ENCODE assay signal across 7 cellular contexts in genomic region chr10:13536674-13537366, GRCh38. TPM values are rescaled to one million over a fixed set of nuclear protein-coding genes. Genes with fewer than 3 reads are reported as not detected.
DNase-seq lines count a peak whose midpoint lies in the region; ATAC-seq and TF ChIP-seq lines count a peak whose summit lies in the region.

No MANE protein-coding gene starts in this region.

- H3K4me2 ChIP-seq in PC-9: no peak overlapping the region

- peaks cover 86% of the 10 kb centered on the region for H3K27me3 ChIP-seq in PC-9 (ENCODE audit: insufficient read depth, low read depth)

- no peaks in the 10 kb centered on the region for H3K9me3 ChIP-seq in PC-9 (ENCODE audit: insufficient read depth, low read depth)

- H2AFZ ChIP-seq in PC-9: no peak overlapping the region

- TF ChIP-seq CTCF in GM12864 (IDR thresholded peaks at IDR 0.05; ENCODE audit: low read depth, low read length, missing control alignments): peak; percentile 73
- TF ChIP-seq CTCF in PC-9 (conservative IDR thresholded peaks at IDR 0.05): peak; percentile 47; the same call in 1 of the 2 replicates
- TF ChIP-seq CTCF in epithelial cell of esophagus (IDR thresholded peaks at IDR 0.05; ENCODE audit: insufficient read depth, low read depth, low read length, missing control alignments): peak; percentile 54

- intact Hi-C loops in PC-9 (cut with micrococcal nuclease; ENCODE audit: unreplicated experiment): no loop called here

- no TSS peak for BruUV-seq in PC-9 (replicated peaks; lab: Mats Ljungman, UMichigan)

- no peaks in the 10 kb centered on the region for H3K4me1 Mint-ChIP-seq in naive thymus-derived CD8-positive, alpha-beta T cell

- no peaks in the 10 kb centered on the region for H3K79me2 ChIP-seq in PC-9 (ENCODE audit: low read depth)

- H3K27ac Mint-ChIP-seq in naive thymus-derived CD8-positive, alpha-beta T cell: no peak overlapping the region

- peak; percentile 5 for DNase-seq in GM12864 (ENCODE audit: low read depth)
- peak; percentile 14 for DNase-seq in Jurkat, Clone E6-1 (ENCODE audit: low read depth, low spot score)
- DNase-seq in PC-9: peak in 1 of 2 experiments; percentile 28
- peak; percentile 55 for DNase-seq in epithelial cell of esophagus (ENCODE audit: low read depth)
- DNase-seq in naive thymus-derived CD8-positive, alpha-beta T cell: peak in 1 of 10 donors; percentile 11
- DNase-seq in mesenteric fat pad (ENCODE audit: low spot score): no peak
- DNase-seq in central memory CD4-positive, alpha-beta T cell: no peak

- H3K4me3 ChIP-seq in GM12864 (ENCODE audit: low read depth, low read length): no peak overlapping the region
- H3K4me3 ChIP-seq in Jurkat, Clone E6-1 (ENCODE audit: low read length): no peak overlapping the region
- no peak overlapping the region for H3K4me3 ChIP-seq in PC-9
- H3K4me3 ChIP-seq in epithelial cell of esophagus (ENCODE audit: low read length): no peak overlapping the region

- no peaks in the 10 kb centered on the region for H3K9me2 ChIP-seq in PC-9 (ENCODE audit: insufficient read depth)

- no peaks in the 10 kb centered on the region for H3F3A ChIP-seq in PC-9 (ENCODE audit: insufficient read depth, low read depth)

- POLR2A ChIA-PET in PC-9 (lab: Charles Lee; ENCODE audit: unreplicated experiment): no interaction called here
- POLR2A ChIA-PET in naive thymus-derived CD8-positive, alpha-beta T cell (lab: Charles Lee): no interaction called here

- H3K4me1 ChIP-seq in PC-9 (replicated peaks; ENCODE audit: insufficient read depth): no peaks in the 10 kb centered on the region

- peak; percentile 42 to 49 for ATAC-seq in naive thymus-derived CD8-positive, alpha-beta T cell

- no peak overlapping the region for H3K4me3 Mint-ChIP-seq in naive thymus-derived CD8-positive, alpha-beta T cell

- peaks cover 0 to 5% (median 0%) of the 10 kb centered on the region in 9 donors for H3K9me3 Mint-ChIP-seq in naive thymus-derived CD8-positive, alpha-beta T cell

- CTCF ChIA-PET in PC-9 (lab: Charles Lee): interaction anchor here (0.5 to 0.7 kb wide), 3 partner anchors 132 to 232 kb away, joined by 5 to 9 read pairs (median 9); no protein-coding TSS in a partner anchor

- H3K27ac ChIP-seq in PC-9: no peak overlapping the region

- H3K36me3 Mint-ChIP-seq in naive thymus-derived CD8-positive, alpha-beta T cell: peaks cover 0 to 4% (median 0%) of the 10 kb centered on the region in 3 donors

- H3K36me3 ChIP-seq in PC-9 (ENCODE audit: low read depth): no peaks in the 10 kb centered on the region

- no peaks in the 10 kb centered on the region for H4K20me1 ChIP-seq in PC-9 (ENCODE audit: insufficient read depth)

- H3K27me3 Mint-ChIP-seq in naive thymus-derived CD8-positive, alpha-beta T cell: peaks cover 31 to 88% (median 49%) of the 10 kb centered on the region in 5 donors

RNA-seq across cellular contexts. Expression of gene BEND7, which starts 8.0 kb away (rescaled TPM):
- polyA plus RNA-seq in Jurkat, Clone E6-1 (2012; ENCODE audit: insufficient read depth, insufficient read length): 7.4 TPM
- total RNA-seq in PC-9 (2021) (1.7 and 3.2 TPM in 2 replicates), mesenteric fat pad (26.8 TPM)
- not detected for total RNA-seq in naive thymus-derived CD8-positive, alpha-beta T cell
- polyA plus RNA-seq in naive thymus-derived CD8-positive, alpha-beta T cell: not detected

RNA-seq across cellular contexts. Expression of gene PRPF18, which starts 49.9 kb away (rescaled TPM):
- 28.8 TPM for polyA plus RNA-seq in Jurkat, Clone E6-1 (2012; ENCODE audit: insufficient read depth, insufficient read length)
- 18.9 and 19.1 TPM in 2 replicates for total RNA-seq in PC-9 (2021)
- total RNA-seq in naive thymus-derived CD8-positive, alpha-beta T cell: 10 to 100 TPM; 31.9 to 33.9 TPM
- polyA plus RNA-seq in naive thymus-derived CD8-positive, alpha-beta T cell: 10 to 100 TPM; 38.1 to 41.5 (median 40.9) TPM
- 18.6 TPM for total RNA-seq in mesenteric fat pad

Comparison
In these comparisons a context has a peak if more than half of its experiments do, and no peak if none do; other contexts are left out.
1. DNase-seq: peak in GM12864 (single experiment), Jurkat, Clone E6-1 (single experiment) and epithelial cell of esophagus (single experiment); none in mesenteric fat pad (single experiment) and central memory CD4-positive, alpha-beta T cell (single experiment).
2. Peak in every context shown above with its lines, with median percentiles within 50 percentile points of each other: CTCF ChIP-seq.